Comparison of ENCODE assay signal across 25 cellular contexts in genomic region chr3:110968076-110968475, GRCh38.
"Had no signal": no experiment of that assay in that cellular context is flagged by ENCODE, and none has a peak within 500 bp of the region (broad histone marks: within the 10 kb centered on the region; RNA-seq: fewer than 3 reads in every experiment).

No MANE protein-coding gene starts in this region.

- ATAC-seq: activated CD8-positive, alpha-beta T cell treated with anti-CD3 and anti-CD28 coated beads for 36 hours; activated naive CD8-positive, alpha-beta T cell treated with anti-CD3 and anti-CD28 coated beads, Interleukin-2, amount 50 U/mL, for 24 hours; activated T-cell treated with anti-CD3 and anti-CD28 coated beads, Interleukin-2, amount 50 U/mL, for 4 hours; activated T-helper 17 cell treated with anti-CD3 and anti-CD28 coated beads, Interleukin-2, amount 50 U/mL, for 72 hours; foreskin keratinocyte; heart right ventricle; left lung; lower lobe of right lung; right lobe of liver; stimulated activated naive CD8-positive, alpha-beta T cell treated with anti-CD3 and anti-CD28 coated beads, Interleukin-15, Interleukin-2, amounts not matched to agents 100 U/mL and 50 U/mL, for 24 hours had no signal

- H3K4me3 ChIP-seq: breast epithelium, esophagus muscularis mucosa, heart right ventricle, left lung, lower lobe of right lung, right lobe of liver, testis, transverse colon had no signal

- H3K4me3 Mint-ChIP-seq: activated CD8-positive, alpha-beta T cell treated with anti-CD3 and anti-CD28 coated beads for 36 hours; activated naive CD4-positive, alpha-beta T cell treated with anti-CD3 and anti-CD28 coated beads, Interleukin-2, amount 50 U/mL, for 24 hours; activated naive CD8-positive, alpha-beta T cell treated with anti-CD3 and anti-CD28 coated beads, Interleukin-2, amount 50 U/mL, for 24 hours; activated T-cell treated with anti-CD3 and anti-CD28 coated beads, Interleukin-2, amount 50 U/mL, for 4 hours; activated T-helper 17 cell treated with anti-CD3 and anti-CD28 coated beads, Interleukin-2, amount 50 U/mL, for 72 hours; dendritic cell treated with granulocyte-macrophage colony-stimulating factor and Interleukin-4, amounts not matched to agents 40 ng/mL and 50 ng/mL, for 4 days had no signal

- H3K27ac ChIP-seq: breast epithelium, esophagus muscularis mucosa, foreskin keratinocyte, heart right ventricle, left lung, lower lobe of right lung, right lobe of liver, testis, transverse colon, WERI-Rb-1 had no signal

- H3K36me3 ChIP-seq: breast epithelium, esophagus muscularis mucosa, heart right ventricle, left lung, lower lobe of right lung, right lobe of liver, transverse colon, WERI-Rb-1 had no signal

- H3K9me3 ChIP-seq: right lobe of liver, testis had no signal

- DNase-seq: activated CD4-positive, alpha-beta T cell treated with anti-CD3 and anti-CD28 coated beads, Interleukin-2, amount 50 U/mL, for 1 hour; activated CD4-positive, CD25-positive, alpha-beta regulatory T cell treated with anti-CD3 and anti-CD28 coated beads, Interleukin-2, amount 50 U/mL, for 72 hours; activated CD8-positive, alpha-beta T cell treated with anti-CD3 and anti-CD28 coated beads for 36 hours; activated naive CD8-positive, alpha-beta T cell treated with anti-CD3 and anti-CD28 coated beads, Interleukin-2, amount 50 U/mL, for 24 hours; activated T-cell treated with anti-CD3 and anti-CD28 coated beads, Interleukin-2, amount 50 U/mL, for 4 hours; amygdala; central memory CD4-positive, alpha-beta T cell; foreskin keratinocyte; heart right ventricle; left lung; lower lobe of right lung; right lobe of liver; stimulated activated CD4-positive, alpha-beta T cell treated with anti-CD3 and anti-CD28 coated beads, Interleukin-12 subunit alpha, Interleukin-12 subunit beta, amount 100 ng/mL, for 4 hours; stimulated activated CD4-positive, alpha-beta T cell treated with anti-CD3 and anti-CD28 coated beads, Interleukin-4, amount 100 ng/mL, for 1 hour; stimulated activated naive CD8-positive, alpha-beta T cell treated with anti-CD3 and anti-CD28 coated beads, Interleukin-15, Interleukin-2, amounts not matched to agents 100 U/mL and 50 U/mL, for 24 hours; T-helper 1 cell; testis; transverse colon; WERI-Rb-1 had no signal

- H3K27ac Mint-ChIP-seq: activated CD8-positive, alpha-beta T cell treated with anti-CD3 and anti-CD28 coated beads for 36 hours; activated naive CD4-positive, alpha-beta T cell treated with anti-CD3 and anti-CD28 coated beads, Interleukin-2, amount 50 U/mL, for 24 hours; activated naive CD8-positive, alpha-beta T cell treated with anti-CD3 and anti-CD28 coated beads, Interleukin-2, amount 50 U/mL, for 24 hours; activated T-helper 17 cell treated with anti-CD3 and anti-CD28 coated beads, Interleukin-2, amount 50 U/mL, for 72 hours; dendritic cell treated with granulocyte-macrophage colony-stimulating factor and Interleukin-4, amounts not matched to agents 40 ng/mL and 50 ng/mL, for 4 days; progenitor cell of endocrine pancreas had no signal

- H3K4me1 ChIP-seq: breast epithelium, esophagus muscularis mucosa, foreskin keratinocyte, heart right ventricle, left lung, lower lobe of right lung, right lobe of liver, testis, transverse colon had no signal

- H3K27me3 ChIP-seq: breast epithelium, esophagus muscularis mucosa, foreskin keratinocyte, heart right ventricle, left lung, right lobe of liver, testis, transverse colon had no signal

- H3K27me3 Mint-ChIP-seq: activated T-helper 17 cell treated with anti-CD3 and anti-CD28 coated beads, Interleukin-2, amount 50 U/mL, for 72 hours; dendritic cell treated with granulocyte-macrophage colony-stimulating factor and Interleukin-4, amounts not matched to agents 40 ng/mL and 50 ng/mL, for 4 days; progenitor cell of endocrine pancreas had no signal

- H3K4me1 Mint-ChIP-seq: activated naive CD4-positive, alpha-beta T cell treated with anti-CD3 and anti-CD28 coated beads, Interleukin-2, amount 50 U/mL, for 24 hours; activated naive CD8-positive, alpha-beta T cell treated with anti-CD3 and anti-CD28 coated beads, Interleukin-2, amount 50 U/mL, for 24 hours; activated T-helper 17 cell treated with anti-CD3 and anti-CD28 coated beads, Interleukin-2, amount 50 U/mL, for 72 hours had no signal
